1 cellular context compared by ENCODE assay signal in the genomic region with DNA sequence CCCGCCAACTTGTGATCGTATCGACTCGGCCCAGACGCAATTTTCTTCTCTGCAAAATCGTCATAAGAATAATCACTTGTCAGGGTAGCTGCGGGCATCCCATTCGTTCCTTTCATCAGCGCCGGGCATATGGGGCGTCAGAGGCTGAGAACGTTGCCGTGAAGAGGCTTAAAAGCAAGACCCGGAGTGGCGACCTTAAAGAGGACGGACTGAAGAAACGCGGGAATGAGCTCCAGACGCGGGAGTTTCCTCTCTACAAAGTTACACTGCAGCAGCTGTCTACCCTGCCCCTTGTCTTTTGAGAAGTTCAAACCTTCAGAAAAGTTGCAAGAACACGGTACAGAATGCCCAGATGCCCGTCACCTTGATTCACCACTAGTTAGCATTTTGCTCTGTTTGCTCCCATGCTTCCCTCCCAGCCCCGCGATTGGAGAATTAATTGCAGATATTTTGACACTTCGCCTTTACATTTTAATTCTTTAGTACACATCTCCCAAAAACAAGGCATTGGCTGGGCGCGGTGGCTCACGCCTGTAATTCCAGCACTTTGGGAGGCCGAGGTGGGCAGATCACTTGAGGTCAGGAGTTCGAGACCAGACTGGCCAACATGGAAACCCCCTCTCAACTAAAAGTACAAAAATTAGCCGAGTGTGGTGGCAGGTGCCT.
A peak's percentile ranks its signal among the peaks of the same experiment; 100 is the strongest.
TF ChIP-seq lines count a peak whose summit lies in the region.

No MANE protein-coding gene starts in this region.

TF ChIP-seq in K562, 482 proteins besides CTCF, POLR2A, EP300 and RAD21:
- TF ChIP-seq GTF3C2 (IDR thresholded peaks at IDR 0.05; ENCODE audit: borderline replicate concordance, extremely low read depth, insufficient read length) = peak; percentile 58
- no peak for TF ChIP-seq ETV1 (tag; conservative IDR thresholded peaks at IDR 0.05; ENCODE audit: low read depth)
- no peak for TF ChIP-seq ZNF133 (CRISPR knock-in tag; IDR thresholded peaks at IDR 0.05)
- TF ChIP-seq CREM (IDR thresholded peaks at IDR 0.05; ENCODE audit: low read depth) = 0 out of 2 replicates have a peak, but pooled peaks have one; percentile 20
- no peak for TF ChIP-seq MECOM (CRISPR knock-in tag; IDR thresholded peaks at IDR 0.05)
- TF ChIP-seq, protein P1, sequence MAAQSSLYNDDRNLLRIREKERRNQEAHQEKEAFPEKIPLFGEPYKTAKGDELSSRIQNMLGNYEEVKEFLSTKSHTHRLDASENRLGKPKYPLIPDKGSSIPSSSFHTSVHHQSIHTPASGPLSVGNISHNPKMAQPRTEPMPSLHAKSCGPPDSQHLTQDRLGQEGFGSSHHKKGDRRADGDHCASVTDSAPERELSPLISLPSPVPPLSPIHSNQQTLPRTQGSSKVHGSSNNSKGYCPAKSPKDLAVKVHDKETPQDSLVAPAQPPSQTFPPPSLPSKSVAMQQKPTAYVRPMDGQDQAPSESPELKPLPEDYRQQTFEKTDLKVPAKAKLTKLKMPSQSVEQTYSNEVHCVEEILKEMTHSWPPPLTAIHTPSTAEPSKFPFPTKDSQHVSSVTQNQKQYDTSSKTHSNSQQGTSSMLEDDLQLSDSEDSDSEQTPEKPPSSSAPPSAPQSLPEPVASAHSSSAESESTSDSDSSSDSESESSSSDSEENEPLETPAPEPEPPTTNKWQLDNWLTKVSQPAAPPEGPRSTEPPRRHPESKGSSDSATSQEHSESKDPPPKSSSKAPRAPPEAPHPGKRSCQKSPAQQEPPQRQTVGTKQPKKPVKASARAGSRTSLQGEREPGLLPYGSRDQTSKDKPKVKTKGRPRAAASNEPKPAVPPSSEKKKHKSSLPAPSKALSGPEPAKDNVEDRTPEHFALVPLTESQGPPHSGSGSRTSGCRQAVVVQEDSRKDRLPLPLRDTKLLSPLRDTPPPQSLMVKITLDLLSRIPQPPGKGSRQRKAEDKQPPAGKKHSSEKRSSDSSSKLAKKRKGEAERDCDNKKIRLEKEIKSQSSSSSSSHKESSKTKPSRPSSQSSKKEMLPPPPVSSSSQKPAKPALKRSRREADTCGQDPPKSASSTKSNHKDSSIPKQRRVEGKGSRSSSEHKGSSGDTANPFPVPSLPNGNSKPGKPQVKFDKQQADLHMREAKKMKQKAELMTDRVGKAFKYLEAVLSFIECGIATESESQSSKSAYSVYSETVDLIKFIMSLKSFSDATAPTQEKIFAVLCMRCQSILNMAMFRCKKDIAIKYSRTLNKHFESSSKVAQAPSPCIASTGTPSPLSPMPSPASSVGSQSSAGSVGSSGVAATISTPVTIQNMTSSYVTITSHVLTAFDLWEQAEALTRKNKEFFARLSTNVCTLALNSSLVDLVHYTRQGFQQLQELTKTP (IDR thresholded peaks at IDR 0.05; ENCODE audit: low read depth in 1 of 2, partially characterized antibody in 2 of 2) = peak in 1 of 2 experiments; percentile 21
- 0 out of 4 replicates have a peak, but pooled peaks of 1 of the 2 experiments have one; percentile 41 for TF ChIP-seq SIN3A (IDR thresholded peaks at IDR 0.05; ENCODE audit: borderline replicate concordance in 2 of 2, control insufficient read depth in 1 of 2, low read depth in 2 of 2, low read length in 2 of 2)
- TF ChIP-seq L3MBTL2 (IDR thresholded peaks at IDR 0.05) = no peak
- no peak for TF ChIP-seq TOE1 (IDR thresholded peaks at IDR 0.05; ENCODE audit: borderline replicate concordance)
- TF ChIP-seq TOE1 (CRISPR knock-in tag; IDR thresholded peaks at IDR 0.05; ENCODE audit: borderline replicate concordance, low read depth) = no peak
- TF ChIP-seq BACH1 (tag; IDR thresholded peaks at IDR 0.05) = no peak
- TF ChIP-seq, protein P2, sequence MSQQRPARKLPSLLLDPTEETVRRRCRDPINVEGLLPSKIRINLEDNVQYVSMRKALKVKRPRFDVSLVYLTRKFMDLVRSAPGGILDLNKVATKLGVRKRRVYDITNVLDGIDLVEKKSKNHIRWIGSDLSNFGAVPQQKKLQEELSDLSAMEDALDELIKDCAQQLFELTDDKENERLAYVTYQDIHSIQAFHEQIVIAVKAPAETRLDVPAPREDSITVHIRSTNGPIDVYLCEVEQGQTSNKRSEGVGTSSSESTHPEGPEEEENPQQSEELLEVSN (IDR thresholded peaks at IDR 0.05; ENCODE audit: borderline replicate concordance in 1 of 2, extremely low read depth in 1 of 2, insufficient read depth in 1 of 2, insufficient read length in 1 of 2, low read depth in 1 of 2, low read length in 1 of 2, poor library complexity in 1 of 2, severe bottlenecking in 1 of 2) = peak in 1 of 2 experiments; percentile 73
- peak; percentile 12; the same call in 1 of the 2 replicates for TF ChIP-seq PREB (CRISPR knock-in tag; IDR thresholded peaks at IDR 0.05)
- no peak for TF ChIP-seq ZNF232 (CRISPR knock-in tag; IDR thresholded peaks at IDR 0.05)
- TF ChIP-seq SMARCC2 (IDR thresholded peaks at IDR 0.05; ENCODE audit: low read depth) = no peak
- TF ChIP-seq FIP1L1 (IDR thresholded peaks at IDR 0.05; ENCODE audit: low read depth, low read length, poor library complexity, severe bottlenecking) = no peak
- TF ChIP-seq ZNF644 (tag; IDR thresholded peaks at IDR 0.05; ENCODE audit: low read depth) = no peak
- TF ChIP-seq ZNF347 (CRISPR knock-in tag; IDR thresholded peaks at IDR 0.05; ENCODE audit: low read depth) = no peak
TF ChIP-seq in K562: peak in this region for 6.
